In genomic region chr5:93423333-93423714, GRCh38 we compare ENCODE assay signal across 1 cellular context.
TF ChIP-seq lines count a peak whose summit lies in the region.

No MANE protein-coding gene starts in this region.

TF ChIP-seq in HEK293, 187 proteins besides CTCF, POLR2A, EP300 and RAD21 (continued from another document):
- peak; percentile 60; the same call in 1 of the 2 replicates for TF ChIP-seq REST (tag by site-specific recombination; IDR thresholded peaks at IDR 0.05)
